32 cellular contexts compared by ENCODE assay signal in the genomic region with DNA sequence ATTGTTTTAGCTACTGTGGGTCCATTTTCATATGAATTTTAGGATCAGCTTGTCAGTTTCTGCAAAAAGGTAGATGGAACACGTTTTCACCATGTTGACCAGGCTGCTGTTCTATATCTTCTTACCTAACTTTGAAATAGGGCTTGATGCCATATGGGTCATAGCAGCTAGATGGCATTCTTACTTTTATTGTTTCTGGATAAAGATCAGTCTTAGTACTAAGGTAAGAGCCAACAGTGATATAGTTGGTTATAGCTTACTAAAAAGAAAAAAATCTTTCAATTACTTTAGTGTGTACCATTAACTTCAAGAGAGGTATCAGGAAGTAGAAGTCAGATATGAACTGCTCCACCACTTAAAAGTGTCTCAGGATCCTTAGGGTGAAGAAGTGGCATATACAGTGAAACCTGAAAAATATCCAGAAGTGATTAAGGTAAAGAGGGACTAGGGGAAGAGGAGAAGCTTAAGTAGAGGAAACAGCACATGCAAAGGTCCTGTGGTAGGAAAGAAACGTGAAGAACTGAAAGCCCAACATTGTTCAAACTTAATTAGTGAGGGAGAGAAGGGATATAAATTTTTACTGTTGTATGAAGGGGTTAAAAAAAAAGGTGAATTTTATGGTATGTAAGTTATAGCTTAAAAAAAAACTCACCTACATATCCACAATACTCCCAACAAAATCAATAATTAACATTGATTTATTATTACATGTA. TPM values are rescaled to one million over a fixed set of nuclear protein-coding genes. Genes with fewer than 3 reads are reported as not detected.
"Had no signal": no experiment of that assay in that cellular context is flagged by ENCODE, and none has a peak within 500 bp of the region (broad histone marks: within the 10 kb centered on the region; RNA-seq: fewer than 3 reads in every experiment).

No MANE protein-coding gene starts in this region.

- H3K4me1 Mint-ChIP-seq: endodermal cell; mesothelial cell of epicardium; nephron progenitor cell; stimulated activated memory B cell treated with anti-CD40 and anti-IgM and Interleukin-4, amounts not matched to agents 10 μg/mL and 1 μg/mL and 100 μg/mL, for 72 hours had no signal

- H3K27me3 Mint-ChIP-seq: dendritic cell treated with granulocyte-macrophage colony-stimulating factor and Interleukin-4, amounts not matched to agents 40 ng/mL and 50 ng/mL, for 4 days; naive thymus-derived CD8-positive, alpha-beta T cell; stimulated activated memory B cell treated with anti-CD40 and anti-IgM and Interleukin-4, amounts not matched to agents 10 μg/mL and 1 μg/mL and 100 μg/mL, for 72 hours had no signal

- H3K79me2 ChIP-seq: hepatocyte had no signal

- H3K4me2 ChIP-seq: hepatocyte had no signal

- H3K27ac Mint-ChIP-seq: dendritic cell treated with granulocyte-macrophage colony-stimulating factor and Interleukin-4, amounts not matched to agents 40 ng/mL and 50 ng/mL, for 4 days; endodermal cell; mesothelial cell of epicardium; naive thymus-derived CD8-positive, alpha-beta T cell; nephron progenitor cell; stimulated activated memory B cell treated with anti-CD40 and anti-IgM and Interleukin-4, amounts not matched to agents 10 μg/mL and 1 μg/mL and 100 μg/mL, for 72 hours had no signal

- H3K4me1 ChIP-seq: colonic mucosa, foreskin keratinocyte, heart left ventricle, left lung, right atrium auricular region, testis, upper lobe of right lung had no signal

- DNase-seq: colonic mucosa; effector CD8-positive, alpha-beta T cell; endodermal cell; foreskin keratinocyte; heart left ventricle; kidney; left lung; mesenchymal stem cell; naive thymus-derived CD8-positive, alpha-beta T cell; nephron progenitor cell; nucleus accumbens; stimulated activated CD4-positive, alpha-beta T cell treated with anti-CD3 and anti-CD28 coated beads, Interleukin-4, amount 100 ng/mL, for 4 hours; stimulated activated naive CD8-positive, alpha-beta T cell treated with anti-CD3 and anti-CD28 coated beads, Interleukin-15, Interleukin-2, amounts not matched to agents 100 U/mL and 50 U/mL, for 24 hours; substantia nigra; testis; tibial artery; upper lobe of right lung had no signal

- H3K27me3 ChIP-seq: colonic mucosa, esophagus muscularis mucosa, foreskin keratinocyte, gastroesophageal sphincter, heart left ventricle, hepatocyte, left lung, right atrium auricular region, testis, tibial artery, upper lobe of right lung had no signal

- H3K9me3 ChIP-seq: colonic mucosa, prostate gland, testis had no signal

- H2AFZ ChIP-seq: hepatocyte had no signal

- H3K4me3 Mint-ChIP-seq: dendritic cell treated with granulocyte-macrophage colony-stimulating factor and Interleukin-4, amounts not matched to agents 40 ng/mL and 50 ng/mL, for 4 days; endodermal cell; mesothelial cell of epicardium; naive thymus-derived CD8-positive, alpha-beta T cell; nephron progenitor cell; stimulated activated memory B cell treated with anti-CD40 and anti-IgM and Interleukin-4, amounts not matched to agents 10 μg/mL and 1 μg/mL and 100 μg/mL, for 72 hours had no signal

- FAIRE-seq: kidney had no signal

- H3K27ac ChIP-seq: colonic mucosa, epithelial cell of prostate, esophagus muscularis mucosa, foreskin keratinocyte, gastroesophageal sphincter, heart left ventricle, hepatocyte, left lung, prostate gland, right atrium auricular region, testis, tibial artery, upper lobe of right lung had no signal

- H3K36me3 ChIP-seq: colonic mucosa, prostate gland, right atrium auricular region had no signal

- H3K4me3 ChIP-seq: colonic mucosa, esophagus muscularis mucosa, gastroesophageal sphincter, heart left ventricle, hepatocyte, left lung, prostate gland, right atrium auricular region, testis, tibial artery, upper lobe of right lung had no signal

- ATAC-seq: foreskin keratinocyte; gastroesophageal sphincter; heart left ventricle; left lung; naive thymus-derived CD8-positive, alpha-beta T cell; sciatic nerve; stimulated activated memory B cell treated with anti-CD40 and anti-IgM and Interleukin-4, amounts not matched to agents 10 μg/mL and 1 μg/mL and 100 μg/mL, for 72 hours; stimulated activated naive CD8-positive, alpha-beta T cell treated with anti-CD3 and anti-CD28 coated beads, Interleukin-15, Interleukin-2, amounts not matched to agents 100 U/mL and 50 U/mL, for 24 hours; upper lobe of right lung had no signal

RNA-seq across cellular contexts. Expression of gene B3GNT6, which starts 59.9 kb away (rescaled TPM):
- total RNA-seq: cerebellum; endodermal cell; fibroblast of lung; foreskin keratinocyte; heart left ventricle; kidney; lung microvascular endothelial cell; mesothelial cell of epicardium; mucosa of gallbladder; naive thymus-derived CD8-positive, alpha-beta T cell; osteocyte; right atrium auricular region; sciatic nerve; upper lobe of right lung had no signal
- polyA plus RNA-seq: fibroblast of lung; foreskin keratinocyte; heart left ventricle; hepatocyte; naive thymus-derived CD8-positive, alpha-beta T cell had no signal
